Comparison of ENCODE assay signal across 24 cellular contexts in genomic region chr1:117036018-117036421, GRCh38. TPM values are rescaled to one million over a fixed set of nuclear protein-coding genes. Genes with fewer than 3 reads are reported as not detected.
A peak's percentile ranks its signal among the peaks of the same experiment; 100 is the strongest.
DNase-seq lines count a peak whose midpoint lies in the region; ATAC-seq, FAIRE-seq and TF ChIP-seq lines count a peak whose summit lies in the region.
"Had no signal": no experiment of that assay in that cellular context is flagged by ENCODE, and none has a peak within 500 bp of the region (broad histone marks: within the 10 kb centered on the region; RNA-seq: fewer than 3 reads in every experiment).

No MANE protein-coding gene starts in this region.

- H3K4me1 Mint-ChIP-seq in GM23338 = peaks cover 16% of the 10 kb centered on the region

- no peak overlapping the region for H3K27ac Mint-ChIP-seq in GM23338
- H3K27ac Mint-ChIP-seq: dendritic cell treated with granulocyte-macrophage colony-stimulating factor and Interleukin-4, amounts not matched to agents 40 ng/mL and 50 ng/mL, for 4 days had no signal

- CTCF ChIA-PET in K562 (lab: Yijun Ruan, JAX; ENCODE audit: low intra/inter-chr PET ratio) = no interaction called here

- BruUV-seq in K562 (replicated peaks; lab: Mats Ljungman, UMichigan) = no TSS peak

- peak in 1 of 2 experiments; percentile 21; a peak in 1 of 4 replicates for TF ChIP-seq RAD21 in K562 (CRISPR knock-in tag; conservative IDR thresholded peaks at IDR 0.05 in 1 of 2, IDR thresholded peaks at IDR 0.05 in 1 of 2)

- TF ChIP-seq CTCF in GM23338 (conservative IDR thresholded peaks at IDR 0.05; ENCODE audit: low read depth in 2 of 2) (peak; percentile 14 to 36; a peak in 2 of 4 replicates), K562 (IDR thresholded peaks at IDR 0.05 in 2 of 3, conservative IDR thresholded peaks at IDR 0.05 in 1 of 3; ENCODE audit: insufficient read depth in 2 of 3, low read depth in 1 of 3, low read length in 3 of 3) (peak in 2 of 3 experiments; percentile 36 to 38; a peak in 2 of 6 replicates)

- H3K27me3 ChIP-seq in GM23338 (ENCODE audit: insufficient read depth) (no peaks in the 10 kb centered on the region), K562 (ENCODE audit: control insufficient read depth in 2 of 2, insufficient read depth in 2 of 2, low read length in 2 of 2) (no peaks in the 10 kb centered on the region)

- no peaks in the 10 kb centered on the region for H3K36me3 ChIP-seq in GM23338 (ENCODE audit: insufficient read depth)
- H3K36me3 ChIP-seq in K562 (ENCODE audit: control insufficient read depth, insufficient read depth, low read length) = no peaks in the 10 kb centered on the region

- TF ChIP-seq EP300 in K562 (IDR thresholded peaks at IDR 0.05; ENCODE audit: low read length) = no peak

- peak; percentile 70 for DNase-seq in GM23338 (ENCODE audit: low spot score)
- DNase-seq in K562 (ENCODE audit: extremely low read depth in 1 of 4, low spot score in 3 of 4) = peak in 3 of 4 experiments; percentile 37 to 44 (median 38)
- DNase-seq in iPS-NIHi11 (ENCODE audit: low spot score) = peak; percentile 23
- DNase-seq in renal cortical epithelial cell (ENCODE audit: low read depth) = peak; percentile 81
- DNase-seq in NCI-H226 = no peak
- DNase-seq in NCI-H2029 treated with DMSO at 0.1 percent for 48 hours (lab: John Stamatoyannopoulos, UW) = no peak
- DNase-seq in G401 (ENCODE audit: low spot score) = no peak
- DNase-seq: activated CD4-positive, CD25-positive, alpha-beta regulatory T cell treated with anti-CD3 and anti-CD28 coated beads, Interleukin-2, amount 50 U/mL, for 72 hours; activated naive CD4-positive, alpha-beta T cell treated with Interleukin-2 at 50 U/mL for 16 hours; activated T-cell treated with anti-CD3 and anti-CD28 coated beads, Interleukin-2, amount 50 U/mL, for 4 hours; amniotic stem cell; C1 segment of cervical spinal cord; caudate nucleus; HCEC 1CT; KG1; NCI-H1694 treated with DMSO at 0.1 percent for 48 hours; NCI-H82; occipital lobe; Right ventricle myocardium superior had no signal

- no peak overlapping the region for H3K4me3 Mint-ChIP-seq in GM23338
- H3K4me3 Mint-ChIP-seq: activated T-cell treated with anti-CD3 and anti-CD28 coated beads, Interleukin-2, amount 50 U/mL, for 4 hours; dendritic cell treated with granulocyte-macrophage colony-stimulating factor and Interleukin-4, amounts not matched to agents 40 ng/mL and 50 ng/mL, for 4 days had no signal

- H3K4me1 ChIP-seq in GM23338 (ENCODE audit: insufficient read depth) (no peaks in the 10 kb centered on the region), K562 (replicated peaks in 1 of 2; ENCODE audit: control insufficient read depth in 2 of 2, insufficient read depth in 2 of 2, low read length in 2 of 2) (no peaks in the 10 kb centered on the region; a peak in 2 of 5 replicates)

- no peaks in the 10 kb centered on the region for H4K20me1 ChIP-seq in GM23338 (replicated peaks; ENCODE audit: insufficient read depth)
- no peaks in the 10 kb centered on the region for H4K20me1 ChIP-seq in K562 (replicated peaks; ENCODE audit: control insufficient read depth, insufficient read depth, low read length)

- 0 out of 2 replicates have a peak, but pooled peaks cover 3% of the 10 kb centered on the region for H3K9me2 ChIP-seq in GM23338 (ENCODE audit: insufficient read depth)

- in situ Hi-C loops in K562 (cut with MboI) (no loop called here), G401 (cut with HindIII; ENCODE audit: low sequenced_read_pairs) (no loop called here)

- POLR2A ChIA-PET in K562 (lab: Yijun Ruan, JAX) = interaction anchor here (0.6 kb wide), 1 partner anchor 31 kb away, joined by 3 read pairs; no protein-coding TSS in a partner anchor

- H3F3A ChIP-seq in GM23338 (replicated peaks; ENCODE audit: low read depth) = no peaks in the 10 kb centered on the region

- no peaks in the 10 kb centered on the region for H3K9me1 ChIP-seq in K562 (ENCODE audit: control insufficient read depth, insufficient read depth, low read length)

- WGBS in K562 (ENCODE audit: insufficient coverage, low coverage, missing lambda C conversion rate) = 30% methylated on average over 6 of the region's 6 CpGs

- H3K27me3 Mint-ChIP-seq in GM23338 (ENCODE audit: insufficient read depth, low read depth, poor library complexity) = no peaks in the 10 kb centered on the region
- H3K27me3 Mint-ChIP-seq: dendritic cell treated with granulocyte-macrophage colony-stimulating factor and Interleukin-4, amounts not matched to agents 40 ng/mL and 50 ng/mL, for 4 days had no signal

- no peak for FAIRE-seq in K562 (lab: Jason Lieb, UNC)
- FAIRE-seq: D721Med had no signal

- no peak overlapping the region; a peak in 1 of 4 replicates for H3K9ac ChIP-seq in K562 (ENCODE audit: insufficient read depth in 1 of 2, low read depth in 2 of 2, low read length in 2 of 2)

- intact Hi-C loops in K562 (cut with micrococcal nuclease) = no loop called here

- H3K9me3 ChIP-seq in K562 (replicated peaks; ENCODE audit: control insufficient read depth, insufficient read depth, low read depth, low read length) = no peaks in the 10 kb centered on the region

- no peaks in the 10 kb centered on the region; the same call in 2 of the 3 replicates for H3K9me3 Mint-ChIP-seq in GM23338
- H3K9me3 Mint-ChIP-seq: activated T-cell treated with anti-CD3 and anti-CD28 coated beads, Interleukin-2, amount 50 U/mL, for 4 hours; dendritic cell treated with granulocyte-macrophage colony-stimulating factor and Interleukin-4, amounts not matched to agents 40 ng/mL and 50 ng/mL, for 4 days had no signal

- peak; percentile 78 for ATAC-seq in GM23338
- ATAC-seq in K562 = peak; percentile 87
- ATAC-seq in HG03280 (IDR thresholded peaks at IDR 0.05; ENCODE audit: unreplicated experiment) = no peak
- ATAC-seq: activated T-cell treated with anti-CD3 and anti-CD28 coated beads, Interleukin-2, amount 50 U/mL, for 4 hours had no signal

- H3K36me3 Mint-ChIP-seq in GM23338 (ENCODE audit: low read depth) = no peaks in the 10 kb centered on the region

- H2AFZ ChIP-seq in GM23338 = peak overlapping the region; percentile 25; the same call in 1 of the 2 replicates
- H2AFZ ChIP-seq in K562 (ENCODE audit: low read depth, low read length) = peak overlapping the region; percentile 72; the same call in 1 of the 2 replicates

- no peaks in the 10 kb centered on the region for H3K79me2 ChIP-seq in GM23338 (replicated peaks; ENCODE audit: insufficient read depth)
- H3K79me2 ChIP-seq in K562 (ENCODE audit: control insufficient read depth, insufficient read depth, low read length) = no peaks in the 10 kb centered on the region

- H3K4me3 ChIP-seq in GM23338 (no peak overlapping the region), K562 (no peak overlapping the region)
- H3K4me3 ChIP-seq: lung had no signal

- H3K4me2 ChIP-seq in GM23338 (no peak overlapping the region), K562 (ENCODE audit: insufficient read depth, low read length) (no peak overlapping the region)

- H3K27ac ChIP-seq in GM23338 (ENCODE audit: low read depth) (no peak overlapping the region), K562 (ENCODE audit: extremely low read depth, low read depth, low read length) (no peak overlapping the region)

- TF ChIP-seq POLR2A in K562 (conservative IDR thresholded peaks at IDR 0.05) = no peak

RNA-seq across cellular contexts. Expression of gene TTF2, which starts 24.1 kb away (rescaled TPM):
- total RNA-seq in GM23338 (2014; rRNA removed; shearing (Covaris generic)) = 57.5 and 85.4 TPM in 2 replicates
- polyA plus RNA-seq in GM23338 (2016; fragmentation: Nextera tagmentation; extraction: Ambion mirVana) (81.1 and 84.7 TPM in 2 replicates), K562 (2011; rRNA removed) (71.1 and 77.3 TPM in 2 replicates), K562 (2014; fragmentation: Illumina TruSeq; extraction: Trizol) (36.0 and 42.1 TPM in 2 replicates), K562 (2014; fragmentation: Nextera tagmentation; extraction: Ambion mirVana) (10 to 100 TPM in 1 of 2 experiments, 1 to 10 TPM in 1; 9.4 to 10.5 TPM), K562 (2014; rRNA removed) (36.6 and 41.3 TPM in 2 replicates)
- total RNA-seq in K562 (2011; cell fraction: chromatin; rRNA removed; ENCODE audit: low replicate concordance) = 122 and 267 TPM in 2 replicates
- 62.4 and 74.7 TPM in 2 replicates for total RNA-seq in K562 (2011; cell fraction: nucleolus; rRNA removed)
- total RNA-seq in K562 (2011; cell fraction: nucleoplasm; rRNA removed) = 84.3 and 104 TPM in 2 replicates
- total RNA-seq in K562 (2014; rRNA removed) (36.1 and 36.2 TPM in 2 replicates), K562 (2014; rRNA removed; fragmentation: Illumina TruSeq; extraction: Trizol) (61.5 and 69.2 TPM in 2 replicates), K562 (2015; rRNA removed; fragmentation: Illumina TruSeq; extraction: Trizol) (40.0 and 46.1 TPM in 2 replicates), K562 (2021) (62.5 and 63.3 TPM in 2 replicates), renal cortical epithelial cell (17.9 and 30.7 TPM in 2 replicates)
- polyA plus RNA-seq in K562 (2011; cell fraction: cytosol; rRNA removed) = 24.3 and 30.5 TPM in 2 replicates
- 108 and 124 TPM in 2 replicates for polyA plus RNA-seq in K562 (2011; cell fraction: nucleus; rRNA removed)
- 32.8 and 42.0 TPM in 2 replicates for polyA plus RNA-seq in K562 (2012)
- polyA minus RNA-seq in K562 (2011; rRNA and poly(A)+ RNA removed) = 55.0 and 68.2 TPM in 2 replicates
- polyA minus RNA-seq in K562 (2011; cell fraction: cytosol; rRNA and poly(A)+ RNA removed) = 30.9 and 39.0 TPM in 2 replicates
- polyA minus RNA-seq in K562 (2011; cell fraction: nucleus; rRNA and poly(A)+ RNA removed) = 48.9 and 88.3 TPM in 2 replicates
- total RNA-seq in G401 (2014; rRNA removed; shearing (Covaris generic)) = 19.5 and 29.0 TPM in 2 replicates

RNA-seq across cellular contexts. Expression of gene CD101, which starts 34.5 kb away (rescaled TPM):
- 0.74 and 1.2 TPM in 2 replicates for total RNA-seq in GM23338 (2014; rRNA removed; shearing (Covaris generic))
- polyA plus RNA-seq in GM23338 (2016; fragmentation: Nextera tagmentation; extraction: Ambion mirVana) (0.35 and 1.3 TPM in 2 replicates), K562 (2011; rRNA removed) (0.35 and 0.77 TPM in 2 replicates), K562 (2014; fragmentation: Illumina TruSeq; extraction: Trizol) (0.79 and 1.1 TPM in 2 replicates), K562 (2014; fragmentation: Nextera tagmentation; extraction: Ambion mirVana) (under 1 TPM; 0.18 to 0.20 TPM), K562 (2014; rRNA removed) (0.04 and 0.08 TPM in 2 replicates)
- 0.23 and 1.2 TPM in 2 replicates for total RNA-seq in K562 (2011; cell fraction: chromatin; rRNA removed; ENCODE audit: low replicate concordance)
- 0.17 and 0.26 TPM in 2 replicates for total RNA-seq in K562 (2011; cell fraction: nucleolus; rRNA removed)
- total RNA-seq in K562 (2011; cell fraction: nucleoplasm; rRNA removed) = 0.23 and 0.66 TPM in 2 replicates
- total RNA-seq in K562 (2014; rRNA removed) (0.18 and 0.20 TPM in 2 replicates), K562 (2014; rRNA removed; fragmentation: Illumina TruSeq; extraction: Trizol) (0.18 and 0.32 TPM in 2 replicates), K562 (2015; rRNA removed; fragmentation: Illumina TruSeq; extraction: Trizol) (0.53 and 1.0 TPM in 2 replicates), K562 (2021) (0.35 and 0.36 TPM in 2 replicates), renal cortical epithelial cell (0.35 and 0.45 TPM in 2 replicates)
- 0.01 and 0.06 TPM in 2 replicates for polyA plus RNA-seq in K562 (2011; cell fraction: cytosol; rRNA removed)
- 0.21 and 0.90 TPM in 2 replicates for polyA plus RNA-seq in K562 (2011; cell fraction: nucleus; rRNA removed)
- 0.22 and 0.51 TPM in 2 replicates for polyA plus RNA-seq in K562 (2012)
- 0.28 and 0.90 TPM in 2 replicates for polyA minus RNA-seq in K562 (2011; rRNA and poly(A)+ RNA removed)
- polyA minus RNA-seq in K562 (2011; cell fraction: cytosol; rRNA and poly(A)+ RNA removed) = 0.29 TPM in 1 of 2 replicates, not detected in the other
- 0.40 and 1.00 TPM in 2 replicates for polyA minus RNA-seq in K562 (2011; cell fraction: nucleus; rRNA and poly(A)+ RNA removed)
- total RNA-seq in G401 (2014; rRNA removed; shearing (Covaris generic)) = 0.55 and 1.2 TPM in 2 replicates
- total RNA-seq: OCI-LY7 had no signal

Comparison
In these comparisons a context has a peak if more than half of its experiments do, and no peak if none do; other contexts are left out.
1. DNase-seq: peak in GM23338 (single experiment), K562 (3 of 4), iPS-NIHi11 (single experiment) and renal cortical epithelial cell (single experiment); none in NCI-H226 (single experiment), NCI-H2029 treated with DMSO at 0.1 percent for 48 hours (single experiment) and G401 (single experiment).